1 cellular context compared by ENCODE assay signal in the genomic region with DNA sequence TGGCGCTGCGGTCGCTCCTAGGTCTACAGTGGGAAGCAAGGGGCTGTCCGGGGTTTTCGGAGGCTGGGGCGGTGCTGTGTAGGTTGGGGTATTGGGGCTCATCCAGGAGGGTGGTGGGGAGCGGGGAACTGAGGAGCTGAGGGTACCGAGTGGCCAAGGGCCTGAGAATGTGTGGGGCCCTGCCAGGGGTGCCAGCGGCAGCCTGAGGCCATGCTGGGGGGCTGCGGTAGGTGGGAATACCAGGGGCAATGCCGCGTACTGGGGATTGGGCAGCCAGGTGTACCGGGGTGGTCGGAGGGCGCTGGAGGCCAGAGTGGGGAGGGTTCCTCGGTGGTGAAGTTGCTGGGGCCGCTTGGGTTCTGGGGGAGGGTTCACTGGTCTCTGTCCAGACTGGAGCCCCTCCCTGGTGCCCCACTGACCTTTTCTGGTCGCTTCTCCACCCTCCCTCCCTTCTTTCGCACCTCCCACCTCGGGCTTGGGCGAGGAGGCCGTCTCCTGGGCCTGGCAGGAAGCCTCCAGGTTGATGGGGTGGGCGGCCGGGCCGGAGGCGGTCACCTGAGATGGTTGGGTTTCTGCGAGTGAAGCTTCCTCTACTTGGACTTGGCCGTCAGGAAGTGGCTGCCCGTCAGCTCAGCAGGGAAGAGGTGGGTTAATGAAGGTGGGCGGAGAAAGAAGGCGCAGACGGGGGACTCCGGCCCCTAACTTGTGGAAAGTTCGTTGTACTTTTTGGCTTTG.
A peak's percentile ranks its signal among the peaks of the same experiment; 100 is the strongest.
TF ChIP-seq lines count a peak whose summit lies in the region.

No MANE protein-coding gene starts in this region.

TF ChIP-seq in HepG2, 621 proteins besides CTCF, POLR2A, EP300 and RAD21 (continued from another document and continues in another):
- TF ChIP-seq, protein P1, sequence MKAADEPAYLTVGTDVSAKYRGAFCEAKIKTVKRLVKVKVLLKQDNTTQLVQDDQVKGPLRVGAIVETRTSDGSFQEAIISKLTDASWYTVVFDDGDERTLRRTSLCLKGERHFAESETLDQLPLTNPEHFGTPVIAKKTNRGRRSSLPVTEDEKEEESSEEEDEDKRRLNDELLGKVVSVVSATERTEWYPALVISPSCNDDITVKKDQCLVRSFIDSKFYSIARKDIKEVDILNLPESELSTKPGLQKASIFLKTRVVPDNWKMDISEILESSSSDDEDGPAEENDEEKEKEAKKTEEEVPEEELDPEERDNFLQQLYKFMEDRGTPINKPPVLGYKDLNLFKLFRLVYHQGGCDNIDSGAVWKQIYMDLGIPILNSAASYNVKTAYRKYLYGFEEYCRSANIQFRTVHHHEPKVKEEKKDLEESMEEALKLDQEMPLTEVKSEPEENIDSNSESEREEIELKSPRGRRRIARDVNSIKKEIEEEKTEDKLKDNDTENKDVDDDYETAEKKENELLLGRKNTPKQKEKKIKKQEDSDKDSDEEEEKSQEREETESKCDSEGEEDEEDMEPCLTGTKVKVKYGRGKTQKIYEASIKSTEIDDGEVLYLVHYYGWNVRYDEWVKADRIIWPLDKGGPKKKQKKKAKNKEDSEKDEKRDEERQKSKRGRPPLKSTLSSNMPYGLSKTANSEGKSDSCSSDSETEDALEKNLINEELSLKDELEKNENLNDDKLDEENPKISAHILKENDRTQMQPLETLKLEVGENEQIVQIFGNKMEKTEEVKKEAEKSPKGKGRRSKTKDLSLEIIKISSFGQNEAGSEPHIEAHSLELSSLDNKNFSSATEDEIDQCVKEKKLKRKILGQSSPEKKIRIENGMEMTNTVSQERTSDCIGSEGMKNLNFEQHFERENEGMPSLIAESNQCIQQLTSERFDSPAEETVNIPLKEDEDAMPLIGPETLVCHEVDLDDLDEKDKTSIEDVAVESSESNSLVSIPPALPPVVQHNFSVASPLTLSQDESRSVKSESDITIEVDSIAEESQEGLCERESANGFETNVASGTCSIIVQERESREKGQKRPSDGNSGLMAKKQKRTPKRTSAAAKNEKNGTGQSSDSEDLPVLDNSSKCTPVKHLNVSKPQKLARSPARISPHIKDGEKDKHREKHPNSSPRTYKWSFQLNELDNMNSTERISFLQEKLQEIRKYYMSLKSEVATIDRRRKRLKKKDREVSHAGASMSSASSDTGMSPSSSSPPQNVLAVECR (CRISPR knock-in tag; IDR thresholded peaks at IDR 0.05; ENCODE audit: borderline replicate concordance): peak; percentile 54
- TF ChIP-seq PPARG (CRISPR knock-in tag; conservative IDR thresholded peaks at IDR 0.05) (no peak), NR3C1 (CRISPR knock-in tag; IDR thresholded peaks at IDR 0.05) (no peak), PAF1 (CRISPR knock-in tag; IDR thresholded peaks at IDR 0.05) (no peak), TAF1 (CRISPR knock-in tag; IDR thresholded peaks at IDR 0.05) (peak; percentile 28; the same call in 1 of the 2 replicates), ZNF263 (CRISPR knock-in tag; IDR thresholded peaks at IDR 0.05) (no peak), SRSF1 (optimal IDR thresholded peaks at IDR 0.05; ENCODE audit: low read depth, low read length) (peak; percentile 49), NAIF1 (CRISPR knock-in tag; IDR thresholded peaks at IDR 0.05; ENCODE audit: borderline replicate concordance) (no peak), ZNF564 (CRISPR knock-in tag; IDR thresholded peaks at IDR 0.05) (0 out of 2 replicates have a peak, but pooled peaks have one; percentile 21), ZNF772 (CRISPR knock-in tag; IDR thresholded peaks at IDR 0.05) (no peak), ZFP37 (CRISPR knock-in tag; IDR thresholded peaks at IDR 0.05; ENCODE audit: borderline replicate concordance) (0 out of 2 replicates have a peak, but pooled peaks have one; percentile 29), RBM39 (IDR thresholded peaks at IDR 0.05; ENCODE audit: low read depth, low read length, poor library complexity, severe bottlenecking) (peak; percentile 28), KDM5B (CRISPR knock-in tag; IDR thresholded peaks at IDR 0.05; ENCODE audit: borderline replicate concordance) (0 out of 2 replicates have a peak, but pooled peaks have one; percentile 59), ZNF501 (CRISPR knock-in tag; IDR thresholded peaks at IDR 0.05) (peak; percentile 65; the same call in 1 of the 2 replicates), NFKB2 (CRISPR knock-in tag; IDR thresholded peaks at IDR 0.05; ENCODE audit: borderline replicate concordance) (peak; percentile 67; the same call in 1 of the 2 replicates), POLR2AphosphoS5 (IDR thresholded peaks at IDR 0.05; ENCODE audit: low read depth, low read length) (peak; percentile 13; the same call in 1 of the 2 replicates), CENPX (CRISPR knock-in tag; IDR thresholded peaks at IDR 0.05) (no peak), ZNF570 (CRISPR knock-in tag; IDR thresholded peaks at IDR 0.05; ENCODE audit: borderline replicate concordance) (no peak), GABPB1 (CRISPR knock-in tag; IDR thresholded peaks at IDR 0.05) (peak; percentile 49; the same call in 1 of the 2 replicates), ASH2L (IDR thresholded peaks at IDR 0.05; ENCODE audit: insufficient read length, low read depth, low read length) (peak; percentile 28)
- TF ChIP-seq, protein P2, sequence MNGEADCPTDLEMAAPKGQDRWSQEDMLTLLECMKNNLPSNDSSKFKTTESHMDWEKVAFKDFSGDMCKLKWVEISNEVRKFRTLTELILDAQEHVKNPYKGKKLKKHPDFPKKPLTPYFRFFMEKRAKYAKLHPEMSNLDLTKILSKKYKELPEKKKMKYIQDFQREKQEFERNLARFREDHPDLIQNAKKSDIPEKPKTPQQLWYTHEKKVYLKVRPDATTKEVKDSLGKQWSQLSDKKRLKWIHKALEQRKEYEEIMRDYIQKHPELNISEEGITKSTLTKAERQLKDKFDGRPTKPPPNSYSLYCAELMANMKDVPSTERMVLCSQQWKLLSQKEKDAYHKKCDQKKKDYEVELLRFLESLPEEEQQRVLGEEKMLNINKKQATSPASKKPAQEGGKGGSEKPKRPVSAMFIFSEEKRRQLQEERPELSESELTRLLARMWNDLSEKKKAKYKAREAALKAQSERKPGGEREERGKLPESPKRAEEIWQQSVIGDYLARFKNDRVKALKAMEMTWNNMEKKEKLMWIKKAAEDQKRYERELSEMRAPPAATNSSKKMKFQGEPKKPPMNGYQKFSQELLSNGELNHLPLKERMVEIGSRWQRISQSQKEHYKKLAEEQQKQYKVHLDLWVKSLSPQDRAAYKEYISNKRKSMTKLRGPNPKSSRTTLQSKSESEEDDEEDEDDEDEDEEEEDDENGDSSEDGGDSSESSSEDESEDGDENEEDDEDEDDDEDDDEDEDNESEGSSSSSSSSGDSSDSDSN (CRISPR knock-in tag; IDR thresholded peaks at IDR 0.05): peak; percentile 37; the same call in 1 of the 2 replicates
- TF ChIP-seq, protein P3, sequence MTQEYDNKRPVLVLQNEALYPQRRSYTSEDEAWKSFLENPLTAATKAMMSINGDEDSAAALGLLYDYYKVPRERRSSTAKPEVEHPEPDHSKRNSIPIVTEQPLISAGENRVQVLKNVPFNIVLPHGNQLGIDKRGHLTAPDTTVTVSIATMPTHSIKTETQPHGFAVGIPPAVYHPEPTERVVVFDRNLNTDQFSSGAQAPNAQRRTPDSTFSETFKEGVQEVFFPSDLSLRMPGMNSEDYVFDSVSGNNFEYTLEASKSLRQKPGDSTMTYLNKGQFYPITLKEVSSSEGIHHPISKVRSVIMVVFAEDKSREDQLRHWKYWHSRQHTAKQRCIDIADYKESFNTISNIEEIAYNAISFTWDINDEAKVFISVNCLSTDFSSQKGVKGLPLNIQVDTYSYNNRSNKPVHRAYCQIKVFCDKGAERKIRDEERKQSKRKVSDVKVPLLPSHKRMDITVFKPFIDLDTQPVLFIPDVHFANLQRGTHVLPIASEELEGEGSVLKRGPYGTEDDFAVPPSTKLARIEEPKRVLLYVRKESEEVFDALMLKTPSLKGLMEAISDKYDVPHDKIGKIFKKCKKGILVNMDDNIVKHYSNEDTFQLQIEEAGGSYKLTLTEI (CRISPR knock-in tag; conservative IDR thresholded peaks at IDR 0.05): no peak
- TF ChIP-seq, protein P4, sequence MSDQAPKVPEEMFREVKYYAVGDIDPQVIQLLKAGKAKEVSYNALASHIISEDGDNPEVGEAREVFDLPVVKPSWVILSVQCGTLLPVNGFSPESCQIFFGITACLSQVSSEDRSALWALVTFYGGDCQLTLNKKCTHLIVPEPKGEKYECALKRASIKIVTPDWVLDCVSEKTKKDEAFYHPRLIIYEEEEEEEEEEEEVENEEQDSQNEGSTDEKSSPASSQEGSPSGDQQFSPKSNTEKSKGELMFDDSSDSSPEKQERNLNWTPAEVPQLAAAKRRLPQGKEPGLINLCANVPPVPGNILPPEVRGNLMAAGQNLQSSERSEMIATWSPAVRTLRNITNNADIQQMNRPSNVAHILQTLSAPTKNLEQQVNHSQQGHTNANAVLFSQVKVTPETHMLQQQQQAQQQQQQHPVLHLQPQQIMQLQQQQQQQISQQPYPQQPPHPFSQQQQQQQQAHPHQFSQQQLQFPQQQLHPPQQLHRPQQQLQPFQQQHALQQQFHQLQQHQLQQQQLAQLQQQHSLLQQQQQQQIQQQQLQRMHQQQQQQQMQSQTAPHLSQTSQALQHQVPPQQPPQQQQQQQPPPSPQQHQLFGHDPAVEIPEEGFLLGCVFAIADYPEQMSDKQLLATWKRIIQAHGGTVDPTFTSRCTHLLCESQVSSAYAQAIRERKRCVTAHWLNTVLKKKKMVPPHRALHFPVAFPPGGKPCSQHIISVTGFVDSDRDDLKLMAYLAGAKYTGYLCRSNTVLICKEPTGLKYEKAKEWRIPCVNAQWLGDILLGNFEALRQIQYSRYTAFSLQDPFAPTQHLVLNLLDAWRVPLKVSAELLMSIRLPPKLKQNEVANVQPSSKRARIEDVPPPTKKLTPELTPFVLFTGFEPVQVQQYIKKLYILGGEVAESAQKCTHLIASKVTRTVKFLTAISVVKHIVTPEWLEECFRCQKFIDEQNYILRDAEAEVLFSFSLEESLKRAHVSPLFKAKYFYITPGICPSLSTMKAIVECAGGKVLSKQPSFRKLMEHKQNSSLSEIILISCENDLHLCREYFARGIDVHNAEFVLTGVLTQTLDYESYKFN (CRISPR knock-in tag; conservative IDR thresholded peaks at IDR 0.05): peak; percentile 17; the same call in 1 of the 2 replicates
- TF ChIP-seq, protein P5, sequence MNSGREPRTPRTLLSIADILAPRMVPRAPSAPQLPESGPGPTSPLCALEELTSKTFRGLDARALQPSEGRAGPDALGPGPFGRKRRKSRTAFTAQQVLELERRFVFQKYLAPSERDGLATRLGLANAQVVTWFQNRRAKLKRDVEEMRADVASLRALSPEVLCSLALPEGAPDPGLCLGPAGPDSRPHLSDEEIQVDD (CRISPR knock-in tag; IDR thresholded peaks at IDR 0.05; ENCODE audit: borderline replicate concordance): no peak
- TF ChIP-seq, protein P6, sequence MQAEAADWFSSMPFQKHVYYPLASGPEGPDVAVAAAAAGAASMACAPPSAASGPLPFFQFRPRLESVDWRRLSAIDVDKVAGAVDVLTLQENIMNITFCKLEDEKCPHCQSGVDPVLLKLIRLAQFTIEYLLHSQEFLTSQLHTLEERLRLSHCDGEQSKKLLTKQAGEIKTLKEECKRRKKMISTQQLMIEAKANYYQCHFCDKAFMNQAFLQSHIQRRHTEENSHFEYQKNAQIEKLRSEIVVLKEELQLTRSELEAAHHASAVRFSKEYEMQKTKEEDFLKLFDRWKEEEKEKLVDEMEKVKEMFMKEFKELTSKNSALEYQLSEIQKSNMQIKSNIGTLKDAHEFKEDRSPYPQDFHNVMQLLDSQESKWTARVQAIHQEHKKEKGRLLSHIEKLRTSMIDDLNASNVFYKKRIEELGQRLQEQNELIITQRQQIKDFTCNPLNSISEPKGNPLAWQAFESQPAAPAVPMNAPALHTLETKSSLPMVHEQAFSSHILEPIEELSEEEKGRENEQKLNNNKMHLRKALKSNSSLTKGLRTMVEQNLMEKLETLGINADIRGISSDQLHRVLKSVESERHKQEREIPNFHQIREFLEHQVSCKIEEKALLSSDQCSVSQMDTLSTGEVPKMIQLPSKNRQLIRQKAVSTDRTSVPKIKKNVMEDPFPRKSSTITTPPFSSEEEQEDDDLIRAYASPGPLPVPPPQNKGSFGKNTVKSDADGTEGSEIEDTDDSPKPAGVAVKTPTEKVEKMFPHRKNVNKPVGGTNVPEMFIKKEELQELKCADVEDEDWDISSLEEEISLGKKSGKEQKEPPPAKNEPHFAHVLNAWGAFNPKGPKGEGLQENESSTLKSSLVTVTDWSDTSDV (CRISPR knock-in tag; IDR thresholded peaks at IDR 0.05): 0 out of 2 replicates have a peak, but pooled peaks have one; percentile 16
- TF ChIP-seq, protein P7, sequence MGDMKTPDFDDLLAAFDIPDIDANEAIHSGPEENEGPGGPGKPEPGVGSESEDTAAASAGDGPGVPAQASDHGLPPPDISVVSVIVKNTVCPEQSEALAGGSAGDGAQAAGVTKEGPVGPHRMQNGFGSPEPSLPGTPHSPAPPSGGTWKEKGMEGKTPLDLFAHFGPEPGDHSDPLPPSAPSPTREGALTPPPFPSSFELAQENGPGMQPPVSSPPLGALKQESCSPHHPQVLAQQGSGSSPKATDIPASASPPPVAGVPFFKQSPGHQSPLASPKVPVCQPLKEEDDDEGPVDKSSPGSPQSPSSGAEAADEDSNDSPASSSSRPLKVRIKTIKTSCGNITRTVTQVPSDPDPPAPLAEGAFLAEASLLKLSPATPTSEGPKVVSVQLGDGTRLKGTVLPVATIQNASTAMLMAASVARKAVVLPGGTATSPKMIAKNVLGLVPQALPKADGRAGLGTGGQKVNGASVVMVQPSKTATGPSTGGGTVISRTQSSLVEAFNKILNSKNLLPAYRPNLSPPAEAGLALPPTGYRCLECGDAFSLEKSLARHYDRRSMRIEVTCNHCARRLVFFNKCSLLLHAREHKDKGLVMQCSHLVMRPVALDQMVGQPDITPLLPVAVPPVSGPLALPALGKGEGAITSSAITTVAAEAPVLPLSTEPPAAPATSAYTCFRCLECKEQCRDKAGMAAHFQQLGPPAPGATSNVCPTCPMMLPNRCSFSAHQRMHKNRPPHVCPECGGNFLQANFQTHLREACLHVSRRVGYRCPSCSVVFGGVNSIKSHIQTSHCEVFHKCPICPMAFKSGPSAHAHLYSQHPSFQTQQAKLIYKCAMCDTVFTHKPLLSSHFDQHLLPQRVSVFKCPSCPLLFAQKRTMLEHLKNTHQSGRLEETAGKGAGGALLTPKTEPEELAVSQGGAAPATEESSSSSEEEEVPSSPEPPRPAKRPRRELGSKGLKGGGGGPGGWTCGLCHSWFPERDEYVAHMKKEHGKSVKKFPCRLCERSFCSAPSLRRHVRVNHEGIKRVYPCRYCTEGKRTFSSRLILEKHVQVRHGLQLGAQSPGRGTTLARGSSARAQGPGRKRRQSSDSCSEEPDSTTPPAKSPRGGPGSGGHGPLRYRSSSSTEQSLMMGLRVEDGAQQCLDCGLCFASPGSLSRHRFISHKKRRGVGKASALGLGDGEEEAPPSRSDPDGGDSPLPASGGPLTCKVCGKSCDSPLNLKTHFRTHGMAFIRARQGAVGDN (CRISPR knock-in tag; IDR thresholded peaks at IDR 0.05): peak; percentile 67
- TF ChIP-seq, protein P8, sequence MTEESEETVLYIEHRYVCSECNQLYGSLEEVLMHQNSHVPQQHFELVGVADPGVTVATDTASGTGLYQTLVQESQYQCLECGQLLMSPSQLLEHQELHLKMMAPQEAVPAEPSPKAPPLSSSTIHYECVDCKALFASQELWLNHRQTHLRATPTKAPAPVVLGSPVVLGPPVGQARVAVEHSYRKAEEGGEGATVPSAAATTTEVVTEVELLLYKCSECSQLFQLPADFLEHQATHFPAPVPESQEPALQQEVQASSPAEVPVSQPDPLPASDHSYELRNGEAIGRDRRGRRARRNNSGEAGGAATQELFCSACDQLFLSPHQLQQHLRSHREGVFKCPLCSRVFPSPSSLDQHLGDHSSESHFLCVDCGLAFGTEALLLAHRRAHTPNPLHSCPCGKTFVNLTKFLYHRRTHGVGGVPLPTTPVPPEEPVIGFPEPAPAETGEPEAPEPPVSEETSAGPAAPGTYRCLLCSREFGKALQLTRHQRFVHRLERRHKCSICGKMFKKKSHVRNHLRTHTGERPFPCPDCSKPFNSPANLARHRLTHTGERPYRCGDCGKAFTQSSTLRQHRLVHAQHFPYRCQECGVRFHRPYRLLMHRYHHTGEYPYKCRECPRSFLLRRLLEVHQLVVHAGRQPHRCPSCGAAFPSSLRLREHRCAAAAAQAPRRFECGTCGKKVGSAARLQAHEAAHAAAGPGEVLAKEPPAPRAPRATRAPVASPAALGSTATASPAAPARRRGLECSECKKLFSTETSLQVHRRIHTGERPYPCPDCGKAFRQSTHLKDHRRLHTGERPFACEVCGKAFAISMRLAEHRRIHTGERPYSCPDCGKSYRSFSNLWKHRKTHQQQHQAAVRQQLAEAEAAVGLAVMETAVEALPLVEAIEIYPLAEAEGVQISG (CRISPR knock-in tag; IDR thresholded peaks at IDR 0.05): peak; percentile 16; the same call in 1 of the 2 replicates
